Comparison of ENCODE assay signal across 23 cellular contexts in the genomic region with DNA sequence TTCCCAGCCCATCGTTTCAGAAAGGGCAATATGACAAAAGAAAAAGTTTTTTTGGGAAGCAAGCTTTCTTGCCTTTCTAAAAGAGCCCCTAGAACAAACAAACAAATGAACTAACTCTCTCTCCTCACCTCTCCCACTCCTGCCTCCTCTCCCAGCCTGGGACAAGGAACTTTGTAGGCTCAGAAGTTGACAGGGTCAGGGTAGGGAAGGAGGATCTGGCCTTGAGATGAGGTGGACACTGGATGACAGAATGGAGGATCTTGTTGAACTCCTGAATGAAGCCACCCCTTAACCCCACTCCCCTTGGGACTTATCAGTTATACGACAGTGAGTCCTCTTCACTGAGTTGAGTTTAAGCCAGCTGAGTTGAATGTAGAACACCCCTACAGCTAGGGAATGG. TPM values are rescaled to one million over a fixed set of nuclear protein-coding genes. Genes with fewer than 3 reads are reported as not detected.
DNase-seq lines count a peak whose midpoint lies in the region; ATAC-seq and TF ChIP-seq lines count a peak whose summit lies in the region.
"Had no signal": no experiment of that assay in that cellular context is flagged by ENCODE, and none has a peak within 500 bp of the region (broad histone marks: within the 10 kb centered on the region; RNA-seq: fewer than 3 reads in every experiment).

No MANE protein-coding gene starts in this region.

- TF ChIP-seq CTCF in heart right ventricle (IDR thresholded peaks at IDR 0.05): no peak
- no peak for TF ChIP-seq CTCF in mammary epithelial cell (conservative IDR thresholded peaks at IDR 0.05 in 1 of 2, IDR thresholded peaks at IDR 0.05 in 1 of 2; ENCODE audit: extremely low read depth in 1 of 2, insufficient read depth in 1 of 2, low read depth in 1 of 2, low read length in 2 of 2)

- H3K9me3 ChIP-seq in heart right ventricle: no peaks in the 10 kb centered on the region
- H3K9me3 ChIP-seq in mammary epithelial cell (replicated peaks; ENCODE audit: insufficient read depth, low read length): no peaks in the 10 kb centered on the region
- H3K9me3 ChIP-seq: Caco-2, HAP-1 had no signal

- no peak for ATAC-seq in heart right ventricle
- no peak for ATAC-seq in HG02884 (IDR thresholded peaks at IDR 0.05; ENCODE audit: unreplicated experiment)

- no peaks in the 10 kb centered on the region for H3K79me2 ChIP-seq in mammary epithelial cell (ENCODE audit: insufficient read depth, low read length)

- CTCF ChIA-PET in mammary epithelial cell (lab: Charles Lee; ENCODE audit: low non-redundant PET): no interaction called here

- H3K27me3 ChIP-seq in heart right ventricle (peaks cover 0 to 85% (median 64%) of the 10 kb centered on the region in 7 donors), mammary epithelial cell (ENCODE audit: insufficient read depth, low read length) (peaks cover 15% of the 10 kb centered on the region)

- in situ Hi-C loops in mammary epithelial cell (cut with MboI; ENCODE audit: low sequenced_read_pairs in 2 of 2): no loop called here

- no peak overlapping the region for H2AFZ ChIP-seq in mammary epithelial cell (ENCODE audit: low read depth, low read length)
- H2AFZ ChIP-seq: PC-9 had no signal

- dilution Hi-C loops in mammary epithelial cell (cut with HindIII; ENCODE audit: low sequenced_read_pairs): no loop called here

- H3K4me1 ChIP-seq in heart right ventricle: peaks cover 5 to 19% (median 15%) of the 10 kb centered on the region in 9 donors
- peaks cover 16% of the 10 kb centered on the region for H3K4me1 ChIP-seq in mammary epithelial cell (ENCODE audit: insufficient read depth, low read length)
- H3K4me1 ChIP-seq: HAP-1 had no signal

- H3K4me2 ChIP-seq in mammary epithelial cell (ENCODE audit: insufficient read depth, low read depth, low read length): no peak overlapping the region
- H3K4me2 ChIP-seq: PC-9 had no signal

- WGBS in heart right ventricle, 2 donors: 53 to 64% methylated on average over 2 of the region's 2 CpGs
- WGBS in mammary epithelial cell (ENCODE audit: low coverage, missing lambda C conversion rate): 54% methylated on average over 2 of the region's 2 CpGs

- DNase-seq in cardiac septum (ENCODE audit: low spot score): peak; percentile 24
- no peak for DNase-seq in heart right ventricle
- DNase-seq in ecto neural progenitor cell (ENCODE audit: low spot score): peak; percentile 22
- peak; percentile 6 for DNase-seq in mucosa of gallbladder (ENCODE audit: low spot score)
- DNase-seq in SW480 (ENCODE audit: low spot score): no peak
- DNase-seq in mammary epithelial cell: no peak
- DNase-seq: Caco-2; CD4-positive, alpha-beta T cell; DND-41; KG1; NCI-H1092; NCI-H1436; NCI-H187 treated with DMSO at 0.1 percent for 48 hours; NCI-H2107; NCI-H226; NCI-H510A treated with DMSO at 0.1 percent for 48 hours; NCI-H748 treated with DMSO at 0.1 percent for 48 hours; PC-9; RPMI8226; SHP77 treated with DMSO at 0.1 percent for 48 hours had no signal

- no peak overlapping the region for H3K27ac ChIP-seq in heart right ventricle
- H3K27ac ChIP-seq in mammary epithelial cell (ENCODE audit: insufficient read depth, low read depth, low read length): no peak overlapping the region
- H3K27ac ChIP-seq: PC-9, SK-N-MC had no signal

- no peak overlapping the region for H3K9ac ChIP-seq in mammary epithelial cell (ENCODE audit: insufficient read depth, low read length)

- no TSS peak for BruUV-seq in mammary epithelial cell (replicated peaks; lab: Mats Ljungman, UMichigan)

- H3K36me3 ChIP-seq in heart right ventricle: no peaks in the 10 kb centered on the region
- H3K36me3 ChIP-seq in mammary epithelial cell (ENCODE audit: insufficient read depth, low read length): no peaks in the 10 kb centered on the region
- H3K36me3 ChIP-seq: HAP-1 had no signal

- intact Hi-C loops in cardiac septum (cut with DNase I) (no loop called here), heart right ventricle (cut with DNase I) (no loop called here), mammary epithelial cell (cut with micrococcal nuclease) (no loop called here)

- H4K20me1 ChIP-seq in mammary epithelial cell (ENCODE audit: insufficient read depth, low read length): no peaks in the 10 kb centered on the region

- H3K4me3 ChIP-seq in heart right ventricle (no peak overlapping the region), mammary epithelial cell (replicated peaks in 1 of 3; ENCODE audit: insufficient read depth in 1 of 3, low read depth in 2 of 3, low read length in 3 of 3) (no peak overlapping the region)
- H3K4me3 ChIP-seq: HAP-1, PC-9, SK-N-MC had no signal

RNA-seq across cellular contexts. Expression of a gene that starts 1.6 kb away (rescaled TPM):
- 9.3 TPM for total RNA-seq in cardiac septum
- total RNA-seq in heart right ventricle: 10 to 100 TPM in 7 of 10 donors, 1 to 10 TPM in 3; 4.4 to 25.9 (median 13.4) TPM
- polyA plus RNA-seq in heart right ventricle: 1 to 10 TPM; 1.4 to 4.5 TPM
- 2.6 TPM for total RNA-seq in mucosa of gallbladder
- under 1 TPM; 0.05 to 0.67 TPM for total RNA-seq in mammary epithelial cell
- polyA plus RNA-seq in mammary epithelial cell: 0.01 TPM
- not detected for polyA minus RNA-seq in mammary epithelial cell

Comparison
In these comparisons a context has a peak if more than half of its experiments do, and no peak if none do; other contexts are left out.
1. DNase-seq: peak in cardiac septum (single experiment), ecto neural progenitor cell (single experiment) and mucosa of gallbladder (single experiment); none in heart right ventricle (0 of 2), SW480 (single experiment) and mammary epithelial cell (single experiment).